ENCODE assay signal across 13 cellular contexts in the genomic region with DNA sequence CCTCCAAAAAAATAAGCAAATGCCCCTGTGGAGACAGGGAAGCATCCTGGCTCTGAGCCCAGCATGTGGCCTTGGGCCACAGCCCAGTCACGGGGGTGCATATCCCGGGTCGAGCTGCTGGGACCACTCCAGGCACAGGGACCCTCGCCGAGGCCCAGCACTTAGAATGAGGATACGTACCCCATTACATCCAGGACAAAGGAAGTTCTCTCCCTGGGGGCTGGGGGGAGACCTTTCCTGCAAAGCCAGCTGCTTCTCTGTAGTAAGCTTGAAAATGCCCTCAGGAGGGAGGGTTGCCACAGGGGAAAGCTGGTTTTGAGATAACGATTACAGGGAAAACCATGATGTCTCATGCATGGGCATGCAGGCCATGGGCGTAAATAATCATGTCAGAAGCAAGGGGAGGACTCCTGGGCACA.
DNase-seq lines count a peak whose midpoint lies in the region; ATAC-seq and TF ChIP-seq lines count a peak whose summit lies in the region.
"Had no signal": no experiment of that assay in that cellular context is flagged by ENCODE, and none has a peak within 500 bp of the region (broad histone marks: within the 10 kb centered on the region; RNA-seq: fewer than 3 reads in every experiment).

No MANE protein-coding gene starts in this region.

- no peak overlapping the region for H3K4me3 ChIP-seq in right cardiac atrium (ENCODE audit: low read length)
- H3K4me3 ChIP-seq in stomach, result no peak overlapping the region
- no peak overlapping the region for H3K4me3 ChIP-seq in Caco-2 (ENCODE audit: low read depth, low read length)

- H3K4me1 ChIP-seq in right cardiac atrium (ENCODE audit: control insufficient read depth, insufficient read depth, low read length) (peaks cover 30% of the 10 kb centered on the region), stomach (peaks cover 12 to 52% (median 34%) of the 10 kb centered on the region in 4 donors), Caco-2 (no peaks in the 10 kb centered on the region)

- H3K4me3 Mint-ChIP-seq in Caco-2 (ENCODE audit: unreplicated experiment), result no peak overlapping the region
- H3K4me3 Mint-ChIP-seq in HFFc6, result no peak overlapping the region
- H3K4me3 Mint-ChIP-seq: activated CD4-positive, alpha-beta T cell treated with anti-CD3 and anti-CD28 coated beads for 36 hours; activated naive CD4-positive, alpha-beta T cell treated with anti-CD3 and anti-CD28 coated beads for 36 hours; naive thymus-derived CD4-positive, alpha-beta T cell had no signal

- BruUV-seq in Caco-2 (replicated peaks; lab: Mats Ljungman, UMichigan), result no TSS peak

- DNase-seq in right cardiac atrium, result peak in 2 of 3 donors; percentile 71 to 79
- DNase-seq in stomach, result peak; percentile 34
- DNase-seq in Caco-2, result no peak
- no peak for DNase-seq in HFFc6
- no peak for DNase-seq in NCI-H146 (lab: John Stamatoyannopoulos, UW)
- DNase-seq: activated CD4-positive, alpha-beta T cell treated with anti-CD3 and anti-CD28 coated beads for 36 hours; activated naive CD4-positive, alpha-beta T cell treated with anti-CD3 and anti-CD28 coated beads for 36 hours; effector CD4-positive, alpha-beta T cell; KBM-7; naive thymus-derived CD4-positive, alpha-beta T cell; NCI-H345 had no signal

- H3K27ac Mint-ChIP-seq in Caco-2 (ENCODE audit: unreplicated experiment) (no peak overlapping the region), HFFc6 (no peak overlapping the region)
- H3K27ac Mint-ChIP-seq: activated CD4-positive, alpha-beta T cell treated with anti-CD3 and anti-CD28 coated beads for 36 hours; activated naive CD4-positive, alpha-beta T cell treated with anti-CD3 and anti-CD28 coated beads for 36 hours had no signal

- ATAC-seq in HG03432 (IDR thresholded peaks at IDR 0.05; ENCODE audit: unreplicated experiment) (peak; percentile 14), right cardiac atrium (peak; percentile 26 to 30)
- ATAC-seq: activated CD4-positive, alpha-beta T cell treated with anti-CD3 and anti-CD28 coated beads for 36 hours had no signal

- no peaks in the 10 kb centered on the region for H3K27me3 Mint-ChIP-seq in Caco-2 (ENCODE audit: insufficient read depth, unreplicated experiment)
- H3K27me3 Mint-ChIP-seq in HFFc6 (ENCODE audit: insufficient read depth), result peaks cover 7% of the 10 kb centered on the region
- H3K27me3 Mint-ChIP-seq: activated CD4-positive, alpha-beta T cell treated with anti-CD3 and anti-CD28 coated beads for 36 hours; naive thymus-derived CD4-positive, alpha-beta T cell had no signal

- 19% methylated on average over 8 of the region's 8 CpGs for WGBS in right cardiac atrium
- WGBS in stomach, 5 donors, result 25 to 34% (median 30%) methylated on average over 3 to 8 of the region's 8 CpGs

- TF ChIP-seq CTCF in VCaP (conservative IDR thresholded peaks at IDR 0.05) (no peak), stomach (IDR thresholded peaks at IDR 0.05) (no peak), Caco-2 (IDR thresholded peaks at IDR 0.05; ENCODE audit: insufficient read depth in 1 of 2, low read depth in 1 of 2, low read length in 1 of 2, severe bottlenecking in 1 of 2, unreplicated experiment in 1 of 2) (no peak), HFFc6 (IDR thresholded peaks at IDR 0.05) (no peak)

- H3K27ac ChIP-seq in VCaP (peak overlapping the region; percentile 58), right cardiac atrium (ENCODE audit: low read length) (peak overlapping the region; percentile 93), stomach (peak overlapping the region; percentile 38 to 66 (median 54))

- CTCF ChIA-PET in Caco-2 (lab: Charles Lee), result no interaction called here

- H3K36me3 ChIP-seq in stomach, result peaks cover 17 to 72% (median 51%) of the 10 kb centered on the region in 4 donors
- H3K36me3 ChIP-seq in Caco-2 (ENCODE audit: control insufficient read depth, insufficient read depth, low read length), result no peaks in the 10 kb centered on the region; the same call in 1 of the 2 replicates

- H3K27me3 ChIP-seq in right cardiac atrium (ENCODE audit: control insufficient read depth, insufficient read depth) (no peaks in the 10 kb centered on the region), stomach (no peaks in the 10 kb centered on the region), Caco-2 (replicated peaks; ENCODE audit: control insufficient read depth, insufficient read depth, low read length) (no peaks in the 10 kb centered on the region)

- H3K4me1 Mint-ChIP-seq in Caco-2 (ENCODE audit: low read depth, unreplicated experiment) (no peaks in the 10 kb centered on the region), HFFc6 (ENCODE audit: low read depth) (no peaks in the 10 kb centered on the region)

- intact Hi-C loops in right cardiac atrium (cut with DNase I) (no loop called here), stomach (cut with DNase I; ENCODE audit: low total_unique reads) (no loop called here), Caco-2 (cut with micrococcal nuclease; ENCODE audit: unreplicated experiment) (no loop called here)

- TF ChIP-seq EP300 in stomach (IDR thresholded peaks at IDR 0.05), result no peak

- H3K9me3 ChIP-seq in right cardiac atrium (ENCODE audit: control insufficient read depth, low read length) (no peaks in the 10 kb centered on the region), stomach (no peaks in the 10 kb centered on the region), Caco-2 (no peaks in the 10 kb centered on the region)

- no peaks in the 10 kb centered on the region for H3K9me3 Mint-ChIP-seq in Caco-2 (ENCODE audit: unreplicated experiment)
- H3K9me3 Mint-ChIP-seq in HFFc6, result no peaks in the 10 kb centered on the region
- H3K9me3 Mint-ChIP-seq: activated naive CD4-positive, alpha-beta T cell treated with anti-CD3 and anti-CD28 coated beads for 36 hours; naive thymus-derived CD4-positive, alpha-beta T cell had no signal

- peaks cover 12% of the 10 kb centered on the region for H3K36me3 Mint-ChIP-seq in Caco-2 (ENCODE audit: insufficient read depth, unreplicated experiment)
- peaks cover 32% of the 10 kb centered on the region for H3K36me3 Mint-ChIP-seq in HFFc6 (ENCODE audit: low read depth)

- TF ChIP-seq POLR2A in stomach (IDR thresholded peaks at IDR 0.05), result no peak

- POLR2A ChIA-PET in Caco-2 (lab: Charles Lee), result no interaction called here

Comparison
In these comparisons a context has a peak if more than half of its experiments do, and no peak if none do; other contexts are left out.
1. DNase-seq: peak in right cardiac atrium (2 of 3) and stomach (single experiment); none in Caco-2 (0 of 2), HFFc6 (single experiment) and NCI-H146 (single experiment).
2. Peak in every context shown above with its lines, with median percentiles within 50 percentile points of each other: H3K27ac ChIP-seq.